ENCODE assay signal across 9 cellular contexts in genomic region chr9:84140535-84141101, GRCh38.
DNase-seq lines count a peak whose midpoint lies in the region; ATAC-seq and TF ChIP-seq lines count a peak whose summit lies in the region.
"Had no signal": no experiment of that assay in that cellular context is flagged by ENCODE, and none has a peak within 500 bp of the region (broad histone marks: within the 10 kb centered on the region; RNA-seq: fewer than 3 reads in every experiment).

No MANE protein-coding gene starts in this region.

- TF ChIP-seq CTCF in fibroblast of the aortic adventitia (IDR thresholded peaks at IDR 0.05; ENCODE audit: insufficient read depth, low read length) (no peak), osteocyte (IDR thresholded peaks at IDR 0.05) (no peak)

- ATAC-seq in HG02870 (IDR thresholded peaks at IDR 0.05; ENCODE audit: unreplicated experiment): no peak
- ATAC-seq in GM19351 (IDR thresholded peaks at IDR 0.05; ENCODE audit: unreplicated experiment): no peak

- peak overlapping the region; percentile 46 for H3K4me3 ChIP-seq in fibroblast of the aortic adventitia (ENCODE audit: low read depth, low read length)
- H3K4me3 ChIP-seq: SJSA1 had no signal

- peaks cover 45% of the 10 kb centered on the region for H3K27me3 Mint-ChIP-seq in activated CD4-positive, alpha-beta memory T cell treated with anti-CD3 and anti-CD28 coated beads for 36 hours
- peaks cover 55% of the 10 kb centered on the region for H3K27me3 Mint-ChIP-seq in osteocyte (ENCODE audit: unreplicated experiment)

- no peaks in the 10 kb centered on the region for H3K9me3 Mint-ChIP-seq in activated CD4-positive, alpha-beta memory T cell treated with anti-CD3 and anti-CD28 coated beads for 36 hours
- no peaks in the 10 kb centered on the region for H3K9me3 Mint-ChIP-seq in osteocyte (ENCODE audit: unreplicated experiment)

- POLR2A ChIA-PET in activated CD4-positive, alpha-beta memory T cell treated with anti-CD3 and anti-CD28 coated beads for 36 hours (lab: Charles Lee): no interaction called here

- peak; percentile 20 for DNase-seq in NCI-H2227 (lab: John Stamatoyannopoulos, UW; ENCODE audit: unreplicated experiment)
- no peak for DNase-seq in NCI-H2227 treated with DMSO at 0.1 percent for 48 hours (lab: John Stamatoyannopoulos, UW)
- DNase-seq in activated CD4-positive, alpha-beta memory T cell treated with anti-CD3 and anti-CD28 coated beads for 36 hours: peak; percentile 27
- peak; percentile 27 for DNase-seq in fibroblast of the aortic adventitia (ENCODE audit: low read depth)
- DNase-seq in osteocyte (ENCODE audit: extremely low spot score, unreplicated experiment): no peak
- no peak for DNase-seq in HUDEP-2 (lab: John Stamatoyannopoulos, UW; ENCODE audit: unreplicated experiment in 76 of 76)

- peak overlapping the region; percentile 74 for H3K4me3 Mint-ChIP-seq in activated CD4-positive, alpha-beta memory T cell treated with anti-CD3 and anti-CD28 coated beads for 36 hours
- peak overlapping the region; percentile 66 for H3K4me3 Mint-ChIP-seq in osteocyte (ENCODE audit: unreplicated experiment)

- H3K4me1 Mint-ChIP-seq in activated CD4-positive, alpha-beta memory T cell treated with anti-CD3 and anti-CD28 coated beads for 36 hours (ENCODE audit: low read depth): peaks cover 5% of the 10 kb centered on the region
- peaks cover 24% of the 10 kb centered on the region for H3K4me1 Mint-ChIP-seq in osteocyte (ENCODE audit: unreplicated experiment)

- H3K36me3 Mint-ChIP-seq in activated CD4-positive, alpha-beta memory T cell treated with anti-CD3 and anti-CD28 coated beads for 36 hours: no peaks in the 10 kb centered on the region
- H3K36me3 Mint-ChIP-seq in osteocyte (ENCODE audit: unreplicated experiment): peaks cover 2% of the 10 kb centered on the region

- intact Hi-C loops in activated CD4-positive, alpha-beta memory T cell treated with anti-CD3 and anti-CD28 coated beads for 36 hours (cut with micrococcal nuclease): no loop called here

- H3K27ac Mint-ChIP-seq in activated CD4-positive, alpha-beta memory T cell treated with anti-CD3 and anti-CD28 coated beads for 36 hours: no peak overlapping the region
- no peak overlapping the region for H3K27ac Mint-ChIP-seq in osteocyte (ENCODE audit: unreplicated experiment)

- CTCF ChIA-PET in activated CD4-positive, alpha-beta memory T cell treated with anti-CD3 and anti-CD28 coated beads for 36 hours (lab: Charles Lee): no interaction called here

Comparison
In these comparisons a context has a peak if more than half of its experiments do, and no peak if none do; other contexts are left out.
1. DNase-seq: peak in NCI-H2227 (single experiment), activated CD4-positive, alpha-beta memory T cell treated with anti-CD3 and anti-CD28 coated beads for 36 hours (single experiment) and fibroblast of the aortic adventitia (single experiment); none in NCI-H2227 treated with DMSO at 0.1 percent for 48 hours (single experiment), osteocyte (single experiment) and HUDEP-2 (0 of 76).